Comparison of ENCODE assay signal across 8 cellular contexts in genomic region chr17:50151041-50151936, GRCh38. TPM values are rescaled to one million over a fixed set of nuclear protein-coding genes. Genes with fewer than 3 reads are reported as not detected.
A peak's percentile ranks its signal among the peaks of the same experiment; 100 is the strongest.
DNase-seq lines count a peak whose midpoint lies in the region; ATAC-seq lines count a peak whose summit lies in the region.

No MANE protein-coding gene starts in this region.

- H3K27me3 ChIP-seq in mesendoderm (ENCODE audit: insufficient read depth, low read length, poor library complexity): no peaks in the 10 kb centered on the region

- peak; percentile 31 for ATAC-seq in GM19035 (IDR thresholded peaks at IDR 0.05; ENCODE audit: unreplicated experiment)
- ATAC-seq in activated CD8-positive, alpha-beta memory T cell treated with anti-CD3 and anti-CD28 coated beads, Interleukin-2, amount 10 ng/mL, durations not matched to agents 7 days and 5 days: peak; percentile 81
- peak; percentile 73 for ATAC-seq in effector memory CD8-positive, alpha-beta T cell (replicated peaks)

- H4K8ac ChIP-seq in mesendoderm (ENCODE audit: low read depth, low read length): no peak overlapping the region

- H2BK120ac ChIP-seq in mesendoderm (ENCODE audit: low read depth, low read length): no peak overlapping the region

- no peak overlapping the region for H3K23ac ChIP-seq in mesendoderm (ENCODE audit: low read length)

- DNase-seq in AML-193 (lab: John Stamatoyannopoulos, UW) (peak; percentile 92 to 95), HK-2 (ENCODE audit: unreplicated experiment) (peak; percentile 89), NCI-H82 treated with DMSO at 0.1 percent for 48 hours (lab: John Stamatoyannopoulos, UW; ENCODE audit: unreplicated experiment) (peak; percentile 59), mesendoderm (peak; percentile 96)
- DNase-seq in activated CD8-positive, alpha-beta memory T cell treated with anti-CD3 and anti-CD28 coated beads, Interleukin-2, amount 10 ng/mL, durations not matched to agents 7 days and 5 days: peak; percentile 96
- DNase-seq in effector memory CD8-positive, alpha-beta T cell: peak; percentile 81 to 83 (median 82)
- DNase-seq in stimulated activated CD8-positive, alpha-beta memory T cell treated with anti-CD3 and anti-CD28 coated beads, Interleukin-12 subunit alpha, Interleukin-12 subunit beta, amount 100 ng/mL, for 1 hour (ENCODE audit: low read depth): peak; percentile 75

- peak overlapping the region; percentile 23 for H3K4ac ChIP-seq in mesendoderm (ENCODE audit: low read depth, low read length)

- H2AK5ac ChIP-seq in mesendoderm (ENCODE audit: low read length): no peak overlapping the region

- H3K9me3 Mint-ChIP-seq in activated CD8-positive, alpha-beta memory T cell treated with anti-CD3 and anti-CD28 coated beads, Interleukin-2, amount 10 ng/mL, durations not matched to agents 7 days and 5 days (ENCODE audit: low read depth): no peaks in the 10 kb centered on the region
- no peaks in the 10 kb centered on the region for H3K9me3 Mint-ChIP-seq in effector memory CD8-positive, alpha-beta T cell

- H3K27me3 Mint-ChIP-seq in activated CD8-positive, alpha-beta memory T cell treated with anti-CD3 and anti-CD28 coated beads, Interleukin-2, amount 10 ng/mL, durations not matched to agents 7 days and 5 days: no peaks in the 10 kb centered on the region
- no peaks in the 10 kb centered on the region for H3K27me3 Mint-ChIP-seq in effector memory CD8-positive, alpha-beta T cell

- H3K4me1 Mint-ChIP-seq in activated CD8-positive, alpha-beta memory T cell treated with anti-CD3 and anti-CD28 coated beads, Interleukin-2, amount 10 ng/mL, durations not matched to agents 7 days and 5 days: peaks cover 43% of the 10 kb centered on the region
- H3K4me1 Mint-ChIP-seq in effector memory CD8-positive, alpha-beta T cell (ENCODE audit: low read depth in 2 of 2): peaks cover 26 to 32% of the 10 kb centered on the region in 2 donors

- H3K27ac ChIP-seq in mesendoderm (ENCODE audit: low read depth, low read length): peak overlapping the region; percentile 87

- peak overlapping the region; percentile 70 for H3K9ac ChIP-seq in mesendoderm (ENCODE audit: low read length)

- peak overlapping the region; percentile 86 for H4K5ac ChIP-seq in mesendoderm (ENCODE audit: low read length)

- H3K56ac ChIP-seq in mesendoderm (ENCODE audit: low read length): peak overlapping the region; percentile 87

- peak overlapping the region; percentile 35 for H3K4me3 ChIP-seq in mesendoderm (ENCODE audit: low read length)

- H3K79me2 ChIP-seq in mesendoderm (ENCODE audit: control insufficient read depth, insufficient read depth, low read length): peaks cover 6% of the 10 kb centered on the region

- peak overlapping the region; percentile 70 for H3K18ac ChIP-seq in mesendoderm (ENCODE audit: low read length)

- peak overlapping the region; percentile 61 for H3K4me2 ChIP-seq in mesendoderm (ENCODE audit: low read length)

- H2BK15ac ChIP-seq in mesendoderm (replicated peaks; ENCODE audit: low read depth): no peak overlapping the region

- no CpG with 5 or more reads among the region's 40 CpGs for WGBS in mesendoderm (ENCODE audit: extremely low coverage, insufficient coverage, low lambda C conversion rate)

- H3K36me3 Mint-ChIP-seq in activated CD8-positive, alpha-beta memory T cell treated with anti-CD3 and anti-CD28 coated beads, Interleukin-2, amount 10 ng/mL, durations not matched to agents 7 days and 5 days: peaks cover 12% of the 10 kb centered on the region
- peaks cover 13% of the 10 kb centered on the region for H3K36me3 Mint-ChIP-seq in effector memory CD8-positive, alpha-beta T cell (ENCODE audit: insufficient read depth)

- H2BK5ac ChIP-seq in mesendoderm (ENCODE audit: low read length): peak overlapping the region; percentile 64

- CTCF ChIA-PET in activated CD8-positive, alpha-beta memory T cell treated with anti-CD3 and anti-CD28 coated beads, Interleukin-2, amount 10 ng/mL, durations not matched to agents 7 days and 5 days (lab: Charles Lee): interaction anchor here (0.6 to 6.2 kb wide), 14 partner anchors 10 to 155 kb away, joined by 3 to 81 read pairs (median 4); partner anchors contain the start of genes COL1A1 and PDK2

- no peaks in the 10 kb centered on the region for H3K36me3 ChIP-seq in mesendoderm (ENCODE audit: control insufficient read depth, insufficient read depth, low read length)

- H3K4me1 ChIP-seq in mesendoderm (ENCODE audit: control insufficient read depth, low read depth, low read length): peaks cover 11% of the 10 kb centered on the region

- peaks cover 9% of the 10 kb centered on the region for H3K79me1 ChIP-seq in mesendoderm (ENCODE audit: low read length)

- H3K4me3 Mint-ChIP-seq in activated CD8-positive, alpha-beta memory T cell treated with anti-CD3 and anti-CD28 coated beads, Interleukin-2, amount 10 ng/mL, durations not matched to agents 7 days and 5 days: peak overlapping the region; percentile 80
- H3K4me3 Mint-ChIP-seq in effector memory CD8-positive, alpha-beta T cell: peak overlapping the region; percentile 81 to 94

- H3K27ac Mint-ChIP-seq in activated CD8-positive, alpha-beta memory T cell treated with anti-CD3 and anti-CD28 coated beads, Interleukin-2, amount 10 ng/mL, durations not matched to agents 7 days and 5 days: peak overlapping the region; percentile 96
- peak overlapping the region; percentile 86 to 90 for H3K27ac Mint-ChIP-seq in effector memory CD8-positive, alpha-beta T cell

RNA-seq across cellular contexts. Expression of gene PPP1R9B, which starts 0.8 kb away (rescaled TPM):
- 100 to 1,000 TPM; 108 to 121 TPM for total RNA-seq in activated CD8-positive, alpha-beta memory T cell treated with anti-CD3 and anti-CD28 coated beads, Interleukin-2, amount 10 ng/mL, durations not matched to agents 7 days and 5 days
- polyA plus RNA-seq in mesendoderm (2013, experiment 1 of 2): 2.9 TPM
- 2.9 TPM for polyA plus RNA-seq in mesendoderm (2013, experiment 2 of 2)

RNA-seq across cellular contexts. Expression of gene SGCA, which starts 14.5 kb away (rescaled TPM):
- total RNA-seq in activated CD8-positive, alpha-beta memory T cell treated with anti-CD3 and anti-CD28 coated beads, Interleukin-2, amount 10 ng/mL, durations not matched to agents 7 days and 5 days: under 1 TPM in 1 of 2 experiments, not detected in 1; 0.23 TPM
- polyA plus RNA-seq in mesendoderm (2013, experiment 1 of 2): 0.07 TPM
- 0.13 TPM for polyA plus RNA-seq in mesendoderm (2013, experiment 2 of 2)

RNA-seq across cellular contexts. Expression of gene SAMD14, which starts 21.3 kb away (rescaled TPM):
- total RNA-seq in activated CD8-positive, alpha-beta memory T cell treated with anti-CD3 and anti-CD28 coated beads, Interleukin-2, amount 10 ng/mL, durations not matched to agents 7 days and 5 days: 1 to 10 TPM in 1 of 2 experiments, under 1 TPM in 1; 0.35 to 1.1 TPM
- polyA plus RNA-seq in mesendoderm (2013, experiment 1 of 2): 1.2 TPM
- 1.1 TPM for polyA plus RNA-seq in mesendoderm (2013, experiment 2 of 2)

RNA-seq across cellular contexts. Expression of gene COL1A1, which starts 50.1 kb away (rescaled TPM):
- total RNA-seq in activated CD8-positive, alpha-beta memory T cell treated with anti-CD3 and anti-CD28 coated beads, Interleukin-2, amount 10 ng/mL, durations not matched to agents 7 days and 5 days: 1 to 10 TPM in 1 of 2 experiments, under 1 TPM in 1; 0.67 to 1.6 TPM
- polyA plus RNA-seq in mesendoderm (2013, experiment 1 of 2): 14.5 TPM
- polyA plus RNA-seq in mesendoderm (2013, experiment 2 of 2): 15.0 TPM

RNA-seq across cellular contexts. Expression of gene PDK2, which starts 56.1 kb away (rescaled TPM):
- 10 to 100 TPM; 13.6 to 20.9 TPM for total RNA-seq in activated CD8-positive, alpha-beta memory T cell treated with anti-CD3 and anti-CD28 coated beads, Interleukin-2, amount 10 ng/mL, durations not matched to agents 7 days and 5 days
- 10.1 TPM for polyA plus RNA-seq in mesendoderm (2013, experiment 1 of 2)
- polyA plus RNA-seq in mesendoderm (2013, experiment 2 of 2): 11.8 TPM

Comparison
In these comparisons a context has a peak if more than half of its experiments do, and no peak if none do; other contexts are left out.
1. Peak in every context shown above with its lines: DNase-seq, ATAC-seq, H3K4me3 ChIP-seq and H3K27ac ChIP-seq.
2. ATAC-seq: peak in every context shown above with its lines; median percentile 81 in activated CD8-positive, alpha-beta memory T cell treated with anti-CD3 and anti-CD28 coated beads, Interleukin-2, amount 10 ng/mL, durations not matched to agents 7 days and 5 days; 73 in effector memory CD8-positive, alpha-beta T cell; 31 in GM19035.